12 cellular contexts compared by ENCODE assay signal in genomic region chr2:96547751-96548161, GRCh38. TPM values are rescaled to one million over a fixed set of nuclear protein-coding genes. Genes with fewer than 3 reads are reported as not detected.
DNase-seq lines count a peak whose midpoint lies in the region; ATAC-seq and TF ChIP-seq lines count a peak whose summit lies in the region.
"Had no signal": no experiment of that assay in that cellular context is flagged by ENCODE, and none has a peak within 500 bp of the region (broad histone marks: within the 10 kb centered on the region; RNA-seq: fewer than 3 reads in every experiment).

No MANE protein-coding gene starts in this region.

- no peak for DNase-seq in activated CD4-positive, alpha-beta T cell treated with anti-CD3 and anti-CD28 coated beads for 36 hours
- no peak for DNase-seq in activated CD4-positive, alpha-beta T cell treated with anti-CD3 and anti-CD28 coated beads, Interleukin-2, amount 50 U/mL, for 48 hours
- no peak for DNase-seq in WTC11 (ENCODE audit: low spot score)
- DNase-seq in fibroblast of lung (ENCODE audit: low read depth in 2 of 2): peak; percentile 45 to 72
- peak; percentile 10 for DNase-seq in spleen
- no peak for DNase-seq in BE2C
- DNase-seq: Calu3, NCI-H1417 treated with DMSO at 0.1 percent for 48 hours, occipital lobe had no signal

- H3K9me3 Mint-ChIP-seq in activated CD4-positive, alpha-beta T cell treated with anti-CD3 and anti-CD28 coated beads for 36 hours (ENCODE audit: low read depth): no peaks in the 10 kb centered on the region
- H3K9me3 Mint-ChIP-seq in WTC11: peaks cover 9% of the 10 kb centered on the region

- H3K27me3 ChIP-seq in fibroblast of lung (ENCODE audit: control insufficient read depth, insufficient read depth, low read length) (no peaks in the 10 kb centered on the region), spleen (replicated peaks in 1 of 7) (no peaks in the 10 kb centered on the region), BE2C (no peaks in the 10 kb centered on the region)
- H3K27me3 ChIP-seq: tibial artery had no signal

- H3K79me2 ChIP-seq in fibroblast of lung (ENCODE audit: control insufficient read depth, insufficient read depth, low read length): no peaks in the 10 kb centered on the region

- CTCF ChIA-PET in activated CD4-positive, alpha-beta T cell treated with anti-CD3 and anti-CD28 coated beads for 36 hours (lab: Charles Lee): interaction anchor here (0.8 to 1.3 kb wide), 2 partner anchors 10 to 214 kb away, joined by 3 to 5 read pairs; no protein-coding TSS in a partner anchor
- CTCF ChIA-PET in WTC11 (lab: Charles Lee): interaction anchor here (0.7 to 4.4 kb wide), 15 partner anchors 8 to 310 kb away, joined by 3 to 117 read pairs (median 5); partner anchors contain the start of genes ANKRD39, ARID5A, CNNM3 and CNNM4

- no peaks in the 10 kb centered on the region for H3K27me3 Mint-ChIP-seq in activated CD4-positive, alpha-beta T cell treated with anti-CD3 and anti-CD28 coated beads for 36 hours
- no peaks in the 10 kb centered on the region; the same call in 1 of the 2 replicates for H3K27me3 Mint-ChIP-seq in WTC11 (ENCODE audit: low read depth)

- peak overlapping the region; percentile 64 for H3K27ac Mint-ChIP-seq in activated CD4-positive, alpha-beta T cell treated with anti-CD3 and anti-CD28 coated beads for 36 hours
- H3K27ac Mint-ChIP-seq in WTC11: peak overlapping the region; percentile 63

- H3K4me1 Mint-ChIP-seq in activated CD4-positive, alpha-beta T cell treated with anti-CD3 and anti-CD28 coated beads for 36 hours: peaks cover 51% of the 10 kb centered on the region
- peaks cover 21% of the 10 kb centered on the region for H3K4me1 Mint-ChIP-seq in WTC11

- no peaks in the 10 kb centered on the region for H3K9me3 ChIP-seq in fibroblast of lung (ENCODE audit: control insufficient read depth, insufficient read depth, low read depth, low read length)
- no peaks in the 10 kb centered on the region for H3K9me3 ChIP-seq in spleen
- H3K9me3 ChIP-seq in BE2C: no peaks in the 10 kb centered on the region
- H3K9me3 ChIP-seq: tibial artery had no signal

- no peak overlapping the region for H3K9ac ChIP-seq in fibroblast of lung (ENCODE audit: insufficient read depth, low read length)

- H2AFZ ChIP-seq in fibroblast of lung (ENCODE audit: low read length): no peak overlapping the region

- H3K4me2 ChIP-seq in fibroblast of lung (ENCODE audit: extremely low read depth, insufficient read depth, low read length): no peak overlapping the region

- POLR2A ChIA-PET in activated CD4-positive, alpha-beta T cell treated with anti-CD3 and anti-CD28 coated beads for 36 hours (lab: Charles Lee): interaction anchor here (1.6 kb wide), 1 partner anchor 8 kb away, joined by 4 read pairs; no protein-coding TSS in a partner anchor
- POLR2A ChIA-PET in WTC11 (lab: Charles Lee): interaction anchor here (1.3 kb wide), 1 partner anchor 10 kb away, joined by 9 read pairs; the partner anchor contains the start of gene ARID5A

- H3K36me3 ChIP-seq in fibroblast of lung (ENCODE audit: control insufficient read depth, insufficient read depth, low read length) (peaks cover 4% of the 10 kb centered on the region), spleen (peaks cover 0 to 100% (median 62%) of the 10 kb centered on the region in 6 donors), BE2C (no peaks in the 10 kb centered on the region)

- no peak overlapping the region for H3K4me3 Mint-ChIP-seq in activated CD4-positive, alpha-beta T cell treated with anti-CD3 and anti-CD28 coated beads for 36 hours
- peak overlapping the region; percentile 55 for H3K4me3 Mint-ChIP-seq in WTC11

- ATAC-seq in activated CD4-positive, alpha-beta T cell treated with anti-CD3 and anti-CD28 coated beads for 36 hours: no peak
- ATAC-seq in WTC11 (peak; percentile 56), HG03342 (IDR thresholded peaks at IDR 0.05; ENCODE audit: unreplicated experiment) (no peak), GM21529 (IDR thresholded peaks at IDR 0.05; ENCODE audit: unreplicated experiment) (no peak)

- no peaks in the 10 kb centered on the region for H4K20me1 ChIP-seq in fibroblast of lung (ENCODE audit: control insufficient read depth, extremely low read depth, insufficient read depth, low read length)

- intact Hi-C loops in activated CD4-positive, alpha-beta T cell treated with anti-CD3 and anti-CD28 coated beads for 36 hours (cut with DNase I, micrococcal nuclease): no loop called here
- intact Hi-C loops in spleen (cut with DNase I; ENCODE audit: low total_unique reads): no loop called here

- no peak overlapping the region for H3K27ac ChIP-seq in fibroblast of lung (ENCODE audit: insufficient read depth, low read length)
- no peak overlapping the region for H3K27ac ChIP-seq in spleen

- H3K36me3 Mint-ChIP-seq in activated CD4-positive, alpha-beta T cell treated with anti-CD3 and anti-CD28 coated beads for 36 hours (ENCODE audit: low read depth): peaks cover 64% of the 10 kb centered on the region
- H3K36me3 Mint-ChIP-seq in WTC11: peaks cover 15% of the 10 kb centered on the region

- no peak overlapping the region for H3K4me3 ChIP-seq in fibroblast of lung (replicated peaks in 1 of 4; ENCODE audit: control extremely low read depth in 1 of 4, insufficient read depth in 1 of 4, low read depth in 3 of 4, low read length in 4 of 4)
- no peak overlapping the region for H3K4me3 ChIP-seq in spleen
- H3K4me3 ChIP-seq in BE2C (ENCODE audit: low read depth, low read length): no peak overlapping the region
- H3K4me3 ChIP-seq: tibial artery had no signal

- TF ChIP-seq CTCF in WTC11 (IDR thresholded peaks at IDR 0.05) (no peak), fibroblast of lung (conservative IDR thresholded peaks at IDR 0.05 in 1 of 2, IDR thresholded peaks at IDR 0.05 in 1 of 2; ENCODE audit: low read depth in 1 of 2, low read length in 2 of 2) (no peak), spleen (IDR thresholded peaks at IDR 0.05 in 8 of 11, conservative IDR thresholded peaks at IDR 0.05 in 3 of 11) (no peak), BE2C (IDR thresholded peaks at IDR 0.05; ENCODE audit: low read depth, low read length) (no peak)

- TF ChIP-seq POLR2A in spleen (IDR thresholded peaks at IDR 0.05): no peak

- WGBS in spleen, 5 donors: 85 to 94% (median 91%) methylated on average over 6 of the region's 6 CpGs

- H3K4me1 ChIP-seq in fibroblast of lung (ENCODE audit: control insufficient read depth, extremely low read depth, insufficient read depth, low read length) (no peaks in the 10 kb centered on the region), spleen (peaks cover 0 to 50% (median 17%) of the 10 kb centered on the region in 6 donors), BE2C (no peaks in the 10 kb centered on the region)

TF ChIP-seq in WTC11, 78 proteins besides CTCF, POLR2A, EP300 and RAD21:
- TF ChIP-seq TCF7 (CRISPR knock-in tag; IDR thresholded peaks at IDR 0.05; ENCODE audit: low read depth) (no peak), CREM (CRISPR knock-in tag; IDR thresholded peaks at IDR 0.05) (no peak), ZNF317 (CRISPR knock-in tag; IDR thresholded peaks at IDR 0.05; ENCODE audit: borderline replicate concordance, low read depth) (no peak), SMAD4 (CRISPR knock-in tag; IDR thresholded peaks at IDR 0.05) (no peak), FOXK1 (CRISPR knock-in tag; IDR thresholded peaks at IDR 0.05) (no peak)

RNA-seq across cellular contexts. Expression of gene ARID5A, which starts 11.2 kb away (rescaled TPM):
- 100 to 1,000 TPM; 179 to 191 TPM for total RNA-seq in activated CD4-positive, alpha-beta T cell treated with anti-CD3 and anti-CD28 coated beads for 36 hours
- 8.5 to 13.9 TPM (median 10.1 TPM) in 3 replicates for total RNA-seq in WTC11 (2021)
- 7.2 and 9.7 TPM in 2 replicates for total RNA-seq in fibroblast of lung
- 4.1 and 5.2 TPM in 2 replicates for polyA plus RNA-seq in fibroblast of lung
- polyA plus RNA-seq in fibroblast of lung (2012): 12.1 TPM in 2 replicates
- polyA minus RNA-seq in fibroblast of lung (ENCODE audit: low replicate concordance): 5.3 and 9.2 TPM in 2 replicates
- total RNA-seq in spleen: 100 to 1,000 TPM in 1 of 7 donors, 10 to 100 TPM in 6; 41.2 to 121 (median 52.8) TPM
- polyA plus RNA-seq in spleen: 10 to 100 TPM; 30.8 to 37.2 (median 35.4) TPM
- 0.43 TPM for polyA plus RNA-seq in BE2C (2012; ENCODE audit: insufficient read depth, insufficient read length, low read depth)

RNA-seq across cellular contexts. Expression of gene NEURL3, which starts 42.6 kb away (rescaled TPM):
- total RNA-seq in activated CD4-positive, alpha-beta T cell treated with anti-CD3 and anti-CD28 coated beads for 36 hours: under 1 TPM; 0.33 to 0.41 TPM
- total RNA-seq in WTC11 (2021) (not detected in 3 replicates), fibroblast of lung (not detected in 2 replicates), spleen (under 1 TPM in 5 of 7 donors, not detected in 2; 0.32 to 0.98 (median 0.49) TPM)
- polyA plus RNA-seq in fibroblast of lung (not detected in 2 replicates), spleen (1 to 10 TPM in 1 of 3 donors, under 1 TPM in 2; 0.35 to 1.2 (median 0.79) TPM)
- polyA plus RNA-seq in fibroblast of lung (2012): not detected in 2 replicates
- not detected in 2 replicates for polyA minus RNA-seq in fibroblast of lung (ENCODE audit: low replicate concordance)
- polyA plus RNA-seq in BE2C (2012; ENCODE audit: insufficient read depth, insufficient read length, low read depth): not detected

Comparison
In these comparisons a context has a peak if more than half of its experiments do, and no peak if none do; other contexts are left out.
1. DNase-seq: peak in fibroblast of lung (2 of 2) and spleen (single experiment); none in activated CD4-positive, alpha-beta T cell treated with anti-CD3 and anti-CD28 coated beads for 36 hours (single experiment), activated CD4-positive, alpha-beta T cell treated with anti-CD3 and anti-CD28 coated beads, Interleukin-2, amount 50 U/mL, for 48 hours (0 of 2), WTC11 (single experiment) and BE2C (single experiment).